In the genomic region with DNA sequence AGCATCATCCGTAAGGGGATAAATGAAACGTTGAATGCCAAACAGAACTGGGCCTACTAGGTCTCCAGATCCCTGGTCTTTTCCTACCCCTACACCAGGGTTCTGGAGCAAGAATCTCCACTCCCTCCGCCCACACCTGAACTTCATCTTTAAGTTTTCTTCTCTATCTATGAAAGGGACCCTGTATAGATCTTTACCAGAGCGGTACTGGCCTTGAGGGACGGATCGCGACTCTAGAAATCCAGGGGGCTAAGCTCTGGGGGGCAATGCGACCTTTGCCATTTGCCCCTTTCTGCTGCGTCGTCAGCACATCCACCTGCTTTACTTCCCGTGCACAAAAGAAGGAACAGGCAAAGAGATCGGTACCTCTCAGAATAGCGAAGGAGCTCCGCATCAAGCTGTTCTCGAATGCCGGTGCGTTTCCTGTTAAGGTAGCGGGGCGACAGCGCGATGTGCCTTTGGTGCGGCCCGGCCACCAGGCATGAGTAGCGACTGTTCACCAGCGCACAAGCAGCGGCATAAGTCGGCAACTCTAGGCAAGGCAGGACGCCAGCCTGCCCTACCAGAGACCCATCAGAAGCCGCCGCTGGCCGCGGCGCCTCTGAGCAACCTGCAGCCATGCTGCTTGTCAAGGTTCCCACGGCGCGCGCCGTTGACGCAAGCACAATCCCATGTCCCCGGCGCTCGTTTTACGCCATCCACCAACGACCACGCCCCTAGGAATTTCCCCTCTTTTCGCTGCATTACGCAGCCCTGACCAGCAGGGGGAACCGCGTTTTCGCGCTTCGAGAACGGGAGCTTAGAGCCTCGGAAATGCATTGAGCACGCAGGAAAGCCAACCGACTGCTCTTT, we compare ENCODE assay signal across 8 cellular contexts. TPM values are rescaled to one million over a fixed set of nuclear protein-coding genes. Genes with fewer than 3 reads are reported as not detected.
DNase-seq lines count a peak whose midpoint lies in the region; TF ChIP-seq lines count a peak whose summit lies in the region.

A gene with protein sequence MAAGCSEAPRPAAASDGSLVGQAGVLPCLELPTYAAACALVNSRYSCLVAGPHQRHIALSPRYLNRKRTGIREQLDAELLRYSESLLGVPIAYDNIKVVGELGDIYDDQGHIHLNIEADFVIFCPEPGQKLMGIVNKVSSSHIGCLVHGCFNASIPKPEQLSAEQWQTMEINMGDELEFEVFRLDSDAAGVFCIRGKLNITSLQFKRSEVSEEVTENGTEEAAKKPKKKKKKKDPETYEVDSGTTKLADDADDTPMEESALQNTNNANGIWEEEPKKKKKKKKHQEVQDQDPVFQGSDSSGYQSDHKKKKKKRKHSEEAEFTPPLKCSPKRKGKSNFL (minus strand): TSS at position 641 of the 852 bp plus-strand sequence. CDS start 21 bp downstream, at position 620.

- POLR2A ChIA-PET in GM10248 (lab: Yijun Ruan, JAX), result interaction anchor here (0.5 kb wide), 2 partner anchors 110 to 485 kb away, joined by 3 to 4 read pairs; no protein-coding TSS in a partner anchor

- H3K4me3 Mint-ChIP-seq in HFFc6, result peak within 1 kb of the TSS; percentile 99
- H3K4me3 Mint-ChIP-seq in activated naive CD4-positive, alpha-beta T cell treated with anti-CD3 and anti-CD28 coated beads for 36 hours, result peak within 1 kb of the TSS; percentile 87

- H3K9me3 Mint-ChIP-seq in HFFc6, result no peaks in the 10 kb centered on the region
- no peaks in the 10 kb centered on the region for H3K9me3 Mint-ChIP-seq in activated naive CD4-positive, alpha-beta T cell treated with anti-CD3 and anti-CD28 coated beads for 36 hours

- DNase-seq in GM10248 (ENCODE audit: extremely low spot score), result peak; percentile 91
- peak; percentile 88 for DNase-seq in HFFc6
- DNase-seq in NAMALWA (ENCODE audit: low spot score), result peak; percentile 99
- peak; percentile 96 for DNase-seq in SK-N-DZ (ENCODE audit: low spot score)
- peak; percentile 95 for DNase-seq in activated naive CD4-positive, alpha-beta T cell treated with anti-CD3 and anti-CD28 coated beads for 36 hours
- peak; percentile 88 for DNase-seq in germinal center (ENCODE audit: low spot score)
- peak; percentile 77 for DNase-seq in non-pigmented ciliary epithelial cell (ENCODE audit: low read depth)
- DNase-seq in superior temporal gyrus (ENCODE audit: extremely low spot score), result peak; percentile 99

- 0 out of 2 replicates have a peak, but pooled peaks cover 4% of the 10 kb centered on the region for H3K36me3 Mint-ChIP-seq in HFFc6 (ENCODE audit: low read depth)
- peaks cover 4% of the 10 kb centered on the region for H3K36me3 Mint-ChIP-seq in activated naive CD4-positive, alpha-beta T cell treated with anti-CD3 and anti-CD28 coated beads for 36 hours (ENCODE audit: low read depth)

- intact Hi-C loops in activated naive CD4-positive, alpha-beta T cell treated with anti-CD3 and anti-CD28 coated beads for 36 hours (cut with micrococcal nuclease), result loop anchor here (1.0 to 10.0 kb wide), 11 partner anchors 38 to 1768 kb away; a partner anchor contains a TSS

- H3K4me1 Mint-ChIP-seq in HFFc6 (ENCODE audit: low read depth), result peaks cover 46% of the 10 kb centered on the region
- peaks cover 46% of the 10 kb centered on the region for H3K4me1 Mint-ChIP-seq in activated naive CD4-positive, alpha-beta T cell treated with anti-CD3 and anti-CD28 coated beads for 36 hours (ENCODE audit: low read depth)

- H3K27me3 Mint-ChIP-seq in HFFc6 (ENCODE audit: insufficient read depth), result no peaks in the 10 kb centered on the region; the same call in 1 of the 2 replicates
- H3K27me3 Mint-ChIP-seq in activated naive CD4-positive, alpha-beta T cell treated with anti-CD3 and anti-CD28 coated beads for 36 hours (ENCODE audit: low read depth), result no peaks in the 10 kb centered on the region

- TF ChIP-seq CTCF in GM10248 (IDR thresholded peaks at IDR 0.05; ENCODE audit: control extremely low read depth, extremely low read depth, low read depth, missing control alignments) (peak; percentile 95), HFFc6 (IDR thresholded peaks at IDR 0.05) (peak; percentile 93)

- CTCF ChIA-PET in GM10248 (lab: Yijun Ruan, JAX), result interaction anchor here (0.6 to 9.5 kb wide), 37 partner anchors 9 to 1357 kb away, joined by 3 to 248 read pairs (median 3); a partner anchor contains a TSS
- CTCF ChIA-PET in activated naive CD4-positive, alpha-beta T cell treated with anti-CD3 and anti-CD28 coated beads for 36 hours (lab: Charles Lee), result interaction anchor here (1.0 to 7.2 kb wide), 5 partner anchors 9 to 889 kb away, joined by 3 to 82 read pairs (median 6); no protein-coding TSS in a partner anchor

- peak within 1 kb of the TSS; percentile 92 for H3K27ac Mint-ChIP-seq in HFFc6
- peak within 1 kb of the TSS; percentile 68 for H3K27ac Mint-ChIP-seq in activated naive CD4-positive, alpha-beta T cell treated with anti-CD3 and anti-CD28 coated beads for 36 hours

RNA-seq across cellular contexts. Expression of the gene that starts here (rescaled TPM):
- 10 to 100 TPM; 13.4 to 17.6 (median 15.5) TPM for total RNA-seq in HFFc6 (2021; fragmentation: NEBNext Ultra II Directional; extraction: Animal tissue kit (Norgen Biotek cat#: 25700))
- polyA plus RNA-seq in SK-N-DZ (2014; cell fraction: cytosol; rRNA removed), result 18.7 and 20.2 TPM in 2 replicates
- 14.1 and 24.6 TPM in 2 replicates for polyA plus RNA-seq in SK-N-DZ (2014; cell fraction: nucleus; rRNA removed)
- total RNA-seq in activated naive CD4-positive, alpha-beta T cell treated with anti-CD3 and anti-CD28 coated beads for 36 hours, result 10 to 100 TPM; 18.8 to 20.3 TPM

Comparison
In these comparisons a context has a peak if more than half of its experiments do, and no peak if none do; other contexts are left out.
1. Peak in every context shown above with its lines: DNase-seq.